In genomic region chr10:132926070-132926469, GRCh38 we compare ENCODE assay signal across 17 cellular contexts. TPM values are rescaled to one million over a fixed set of nuclear protein-coding genes. Genes with fewer than 3 reads are reported as not detected.
DNase-seq lines count a peak whose midpoint lies in the region; ATAC-seq and TF ChIP-seq lines count a peak whose summit lies in the region.
"Had no signal": no experiment of that assay in that cellular context is flagged by ENCODE, and none has a peak within 500 bp of the region (broad histone marks: within the 10 kb centered on the region; RNA-seq: fewer than 3 reads in every experiment).

No MANE protein-coding gene starts in this region.

- TF ChIP-seq CTCF in SK-N-SH (IDR thresholded peaks at IDR 0.05) (no peak), CD14-positive monocyte (IDR thresholded peaks at IDR 0.05) (no peak), PC-3 (conservative IDR thresholded peaks at IDR 0.05; ENCODE audit: low read depth, low read length) (no peak)

- WGBS in SK-N-SH (ENCODE audit: low lambda C conversion rate): 63% methylated on average over 4 of the region's 21 CpGs

- no peaks in the 10 kb centered on the region; a peak in 1 of 4 replicates for H3K4me1 ChIP-seq in SK-N-SH (ENCODE audit: control insufficient read depth in 1 of 2, insufficient read depth in 2 of 2, low read depth in 1 of 2, low read length in 1 of 2)
- H3K4me1 ChIP-seq in PC-3 (ENCODE audit: insufficient read depth, low read length): no peaks in the 10 kb centered on the region

- H3K9ac ChIP-seq in SK-N-SH (no peak overlapping the region), PC-3 (ENCODE audit: low read length) (no peak overlapping the region)

- no peaks in the 10 kb centered on the region for H3F3A ChIP-seq in SK-N-SH (replicated peaks; ENCODE audit: insufficient read depth)
- no peaks in the 10 kb centered on the region for H3F3A ChIP-seq in PC-3 (ENCODE audit: low read length, unreplicated experiment)

- peak; percentile 21 for DNase-seq in SK-N-SH
- peak; percentile 41 for DNase-seq in CD14-positive monocyte (ENCODE audit: low spot score)
- peak; percentile 56 for DNase-seq in natural killer cell treated with Interleukin-12 subunit alpha and Interleukin-12 subunit beta and Interleukin-15 and Interleukin-18, amount 100 ng/mL, for 72 hours (ENCODE audit: low spot score)
- DNase-seq in activated T-helper 1 cell treated with anti-CD3 and anti-CD28 coated beads, Interleukin-12 subunit alpha, Interleukin-12 subunit beta, Interleukin-2, Interleukin-4 antibody, amounts not matched to agents 30 ng/mL and 10 ng/mL and 1 ng/mL, durations not matched to agents 14 hours and 24 hours and 36 hours (ENCODE audit: low spot score): no peak
- no peak for DNase-seq in DMS53 (lab: John Stamatoyannopoulos, UW)
- no peak for DNase-seq in PC-3
- DNase-seq: ACHN; CD8-positive, alpha-beta T cell; COR-L47; GF-D8; HCEC 1CT; HFFc6 had no signal

- no TSS peak for BruUV-seq in PC-3 (replicated peaks; lab: Mats Ljungman, UMichigan)

- no peaks in the 10 kb centered on the region for H3K9me2 ChIP-seq in SK-N-SH
- no peaks in the 10 kb centered on the region for H3K9me2 ChIP-seq in PC-3 (replicated peaks; ENCODE audit: low read length)

- ATAC-seq in SK-N-SH treated with all-trans-retinoic acid at 6 μM for 48 hours (no peak), esophagus mucosa (peak; percentile 24), PC-3 (no peak)
- ATAC-seq in natural killer cell treated with Interleukin-12 subunit alpha and Interleukin-12 subunit beta and Interleukin-15 and Interleukin-18, amount 100 ng/mL, for 72 hours: no peak
- ATAC-seq: CD8-positive, alpha-beta T cell had no signal

- POLR2A ChIA-PET in SK-N-SH (lab: Yijun Ruan, JAX) (no interaction called here), PC-3 (lab: Charles Lee; ENCODE audit: unreplicated experiment) (no interaction called here)

- H3K9me3 Mint-ChIP-seq in CD14-positive monocyte: no peaks in the 10 kb centered on the region
- H3K9me3 Mint-ChIP-seq in natural killer cell treated with Interleukin-12 subunit alpha and Interleukin-12 subunit beta and Interleukin-15 and Interleukin-18, amount 100 ng/mL, for 72 hours: no peaks in the 10 kb centered on the region
- H3K9me3 Mint-ChIP-seq in activated T-helper 1 cell treated with anti-CD3 and anti-CD28 coated beads, Interleukin-12 subunit alpha, Interleukin-12 subunit beta, Interleukin-2, Interleukin-4 antibody, amounts not matched to agents 30 ng/mL and 10 ng/mL and 1 ng/mL, durations not matched to agents 14 hours and 24 hours and 36 hours: no peaks in the 10 kb centered on the region
- H3K9me3 Mint-ChIP-seq: CD8-positive, alpha-beta T cell; HFFc6 had no signal

- H4K20me1 ChIP-seq in SK-N-SH (ENCODE audit: insufficient read depth): no peaks in the 10 kb centered on the region
- H4K20me1 ChIP-seq in PC-3 (ENCODE audit: low read length): no peaks in the 10 kb centered on the region

- H3K27me3 Mint-ChIP-seq in CD14-positive monocyte (ENCODE audit: low read depth in 3 of 3): peaks cover 0 to 4% (median 2%) of the 10 kb centered on the region in 3 donors
- no peaks in the 10 kb centered on the region for H3K27me3 Mint-ChIP-seq in natural killer cell treated with Interleukin-12 subunit alpha and Interleukin-12 subunit beta and Interleukin-15 and Interleukin-18, amount 100 ng/mL, for 72 hours
- H3K27me3 Mint-ChIP-seq in activated T-helper 1 cell treated with anti-CD3 and anti-CD28 coated beads, Interleukin-12 subunit alpha, Interleukin-12 subunit beta, Interleukin-2, Interleukin-4 antibody, amounts not matched to agents 30 ng/mL and 10 ng/mL and 1 ng/mL, durations not matched to agents 14 hours and 24 hours and 36 hours (ENCODE audit: insufficient read depth): no peaks in the 10 kb centered on the region

- H3K4me2 ChIP-seq in SK-N-SH (no peak overlapping the region), PC-3 (ENCODE audit: low read length) (no peak overlapping the region)

- H3K27ac Mint-ChIP-seq in CD14-positive monocyte: no peak overlapping the region
- no peak overlapping the region for H3K27ac Mint-ChIP-seq in natural killer cell treated with Interleukin-12 subunit alpha and Interleukin-12 subunit beta and Interleukin-15 and Interleukin-18, amount 100 ng/mL, for 72 hours
- no peak overlapping the region for H3K27ac Mint-ChIP-seq in activated T-helper 1 cell treated with anti-CD3 and anti-CD28 coated beads, Interleukin-12 subunit alpha, Interleukin-12 subunit beta, Interleukin-2, Interleukin-4 antibody, amounts not matched to agents 30 ng/mL and 10 ng/mL and 1 ng/mL, durations not matched to agents 14 hours and 24 hours and 36 hours
- H3K27ac Mint-ChIP-seq: B cell; CD8-positive, alpha-beta T cell; HFFc6 had no signal

- H3K27me3 ChIP-seq in SK-N-SH (ENCODE audit: insufficient read depth) (no peaks in the 10 kb centered on the region), PC-3 (ENCODE audit: low read length) (peaks cover 18% of the 10 kb centered on the region; the same call in 1 of the 2 replicates)

- H3K4me3 Mint-ChIP-seq in CD14-positive monocyte: no peak overlapping the region
- no peak overlapping the region for H3K4me3 Mint-ChIP-seq in natural killer cell treated with Interleukin-12 subunit alpha and Interleukin-12 subunit beta and Interleukin-15 and Interleukin-18, amount 100 ng/mL, for 72 hours
- no peak overlapping the region for H3K4me3 Mint-ChIP-seq in activated T-helper 1 cell treated with anti-CD3 and anti-CD28 coated beads, Interleukin-12 subunit alpha, Interleukin-12 subunit beta, Interleukin-2, Interleukin-4 antibody, amounts not matched to agents 30 ng/mL and 10 ng/mL and 1 ng/mL, durations not matched to agents 14 hours and 24 hours and 36 hours
- H3K4me3 Mint-ChIP-seq: B cell; CD8-positive, alpha-beta T cell; HFFc6 had no signal

- no peaks in the 10 kb centered on the region for H3K9me3 ChIP-seq in SK-N-SH
- H3K9me3 ChIP-seq in PC-3 (ENCODE audit: low read length): no peaks in the 10 kb centered on the region

- H2AFZ ChIP-seq in SK-N-SH (ENCODE audit: low read depth) (no peak overlapping the region), PC-3 (ENCODE audit: low read length) (no peak overlapping the region)

- H3K36me3 ChIP-seq in SK-N-SH (replicated peaks in 1 of 2; ENCODE audit: control insufficient read depth in 1 of 2, insufficient read depth in 2 of 2, low read length in 1 of 2): no peaks in the 10 kb centered on the region
- H3K36me3 ChIP-seq in PC-3 (ENCODE audit: low read depth, low read length): no peaks in the 10 kb centered on the region

- H3K27ac ChIP-seq in SK-N-SH (ENCODE audit: low read depth in 2 of 2, low read length in 1 of 2): no peak overlapping the region
- H3K27ac ChIP-seq in PC-3 (ENCODE audit: low read length): no peak overlapping the region
- H3K27ac ChIP-seq: C4-2B, HL-60 had no signal

- no peaks in the 10 kb centered on the region for H3K36me3 Mint-ChIP-seq in CD14-positive monocyte
- no peaks in the 10 kb centered on the region for H3K36me3 Mint-ChIP-seq in natural killer cell treated with Interleukin-12 subunit alpha and Interleukin-12 subunit beta and Interleukin-15 and Interleukin-18, amount 100 ng/mL, for 72 hours
- no peaks in the 10 kb centered on the region for H3K36me3 Mint-ChIP-seq in activated T-helper 1 cell treated with anti-CD3 and anti-CD28 coated beads, Interleukin-12 subunit alpha, Interleukin-12 subunit beta, Interleukin-2, Interleukin-4 antibody, amounts not matched to agents 30 ng/mL and 10 ng/mL and 1 ng/mL, durations not matched to agents 14 hours and 24 hours and 36 hours (ENCODE audit: low read depth)
- H3K36me3 Mint-ChIP-seq: CD8-positive, alpha-beta T cell had no signal

- no peaks in the 10 kb centered on the region for H3K4me1 Mint-ChIP-seq in CD14-positive monocyte
- H3K4me1 Mint-ChIP-seq in natural killer cell treated with Interleukin-12 subunit alpha and Interleukin-12 subunit beta and Interleukin-15 and Interleukin-18, amount 100 ng/mL, for 72 hours (ENCODE audit: low read depth in 2 of 2): peaks cover 8 to 10% of the 10 kb centered on the region in 2 donors
- H3K4me1 Mint-ChIP-seq in activated T-helper 1 cell treated with anti-CD3 and anti-CD28 coated beads, Interleukin-12 subunit alpha, Interleukin-12 subunit beta, Interleukin-2, Interleukin-4 antibody, amounts not matched to agents 30 ng/mL and 10 ng/mL and 1 ng/mL, durations not matched to agents 14 hours and 24 hours and 36 hours (ENCODE audit: low read depth): no peaks in the 10 kb centered on the region

- no peak for TF ChIP-seq RAD21 in SK-N-SH (IDR thresholded peaks at IDR 0.05; ENCODE audit: low read length)

- H3K79me2 ChIP-seq in SK-N-SH (ENCODE audit: insufficient read depth) (no peaks in the 10 kb centered on the region), PC-3 (ENCODE audit: low read length) (no peaks in the 10 kb centered on the region)

- H3K4me3 ChIP-seq in SK-N-SH (ENCODE audit: low read depth in 2 of 2, low read length in 1 of 2) (no peak overlapping the region), PC-3 (ENCODE audit: low read length) (no peak overlapping the region)

- TF ChIP-seq EP300 in SK-N-SH (IDR thresholded peaks at IDR 0.05; ENCODE audit: borderline replicate concordance in 1 of 2, low read depth in 1 of 2, low read length in 1 of 2): no peak

- CTCF ChIA-PET in SK-N-SH (lab: Yijun Ruan, JAX) (interaction anchor here (0.8 to 0.9 kb wide), 2 partner anchors 12 to 23 kb away, joined by 3 to 5 read pairs; no protein-coding TSS in a partner anchor), PC-3 (lab: Charles Lee) (no interaction called here)

- intact Hi-C loops in CD14-positive monocyte (cut with micrococcal nuclease): no loop called here
- intact Hi-C loops in activated T-helper 1 cell treated with anti-CD3 and anti-CD28 coated beads, Interleukin-12 subunit alpha, Interleukin-12 subunit beta, Interleukin-2, Interleukin-4 antibody, amounts not matched to agents 30 ng/mL and 10 ng/mL and 1 ng/mL, durations not matched to agents 14 hours and 24 hours and 36 hours (cut with micrococcal nuclease): no loop called here
- intact Hi-C loops in PC-3 (cut with micrococcal nuclease): no loop called here

TF ChIP-seq in SK-N-SH treated with all-trans-retinoic acid at 6 μM for 48 hours, 23 proteins besides CTCF, POLR2A, EP300 and RAD21 (continues in another document):
- TF ChIP-seq SNAI2 (CRISPR knock-in tag; IDR thresholded peaks at IDR 0.05): no peak
- TF ChIP-seq TCF4 (CRISPR knock-in tag; IDR thresholded peaks at IDR 0.05; ENCODE audit: borderline replicate concordance): no peak
- no peak for TF ChIP-seq TOX (CRISPR knock-in tag; IDR thresholded peaks at IDR 0.05; ENCODE audit: borderline replicate concordance)
- TF ChIP-seq GLIS3 (CRISPR knock-in tag; IDR thresholded peaks at IDR 0.05): no peak
- no peak for TF ChIP-seq ESRRG (CRISPR knock-in tag; IDR thresholded peaks at IDR 0.05)

RNA-seq across cellular contexts. Expression of gene CFAP46, which starts 16.3 kb away (rescaled TPM):
- polyA plus RNA-seq in SK-N-SH (2012; rRNA removed): 3.9 and 4.9 TPM in 2 replicates
- 3.8 and 4.1 TPM in 2 replicates for polyA plus RNA-seq in SK-N-SH (2012; cell fraction: cytosol; rRNA removed)
- polyA plus RNA-seq in SK-N-SH (2012; cell fraction: nucleus; rRNA removed): 9.4 and 11.4 TPM in 2 replicates
- polyA plus RNA-seq in CD14-positive monocyte: not detected
- total RNA-seq in esophagus mucosa: 0.64 TPM
- total RNA-seq in natural killer cell treated with Interleukin-12 subunit alpha and Interleukin-12 subunit beta and Interleukin-15 and Interleukin-18, amount 100 ng/mL, for 72 hours: under 1 TPM in 1 of 2 donors, not detected in 1; 0.19 TPM
- total RNA-seq in activated T-helper 1 cell treated with anti-CD3 and anti-CD28 coated beads, Interleukin-12 subunit alpha, Interleukin-12 subunit beta, Interleukin-2, Interleukin-4 antibody, amounts not matched to agents 30 ng/mL and 10 ng/mL and 1 ng/mL, durations not matched to agents 14 hours and 24 hours and 36 hours: not detected in 2 replicates
- 0.04 TPM in 1 of 2 replicates, not detected in the other for total RNA-seq in PC-3 (2014; rRNA removed)
- total RNA-seq: B cell; CD8-positive, alpha-beta T cell had no signal

Comparison
In these comparisons a context has a peak if more than half of its experiments do, and no peak if none do; other contexts are left out.
1. DNase-seq: peak in SK-N-SH (single experiment), CD14-positive monocyte (single experiment) and natural killer cell treated with Interleukin-12 subunit alpha and Interleukin-12 subunit beta and Interleukin-15 and Interleukin-18, amount 100 ng/mL, for 72 hours (single experiment); none in activated T-helper 1 cell treated with anti-CD3 and anti-CD28 coated beads, Interleukin-12 subunit alpha, Interleukin-12 subunit beta, Interleukin-2, Interleukin-4 antibody, amounts not matched to agents 30 ng/mL and 10 ng/mL and 1 ng/mL, durations not matched to agents 14 hours and 24 hours and 36 hours (single experiment), DMS53 (single experiment) and PC-3 (single experiment).